ENCODE assay signal across 9 cellular contexts in genomic region chr3:67357610-67358458, GRCh38.
DNase-seq lines count a peak whose midpoint lies in the region; ATAC-seq, FAIRE-seq and TF ChIP-seq lines count a peak whose summit lies in the region.
"Had no signal": no experiment of that assay in that cellular context is flagged by ENCODE, and none has a peak within 500 bp of the region (broad histone marks: within the 10 kb centered on the region; RNA-seq: fewer than 3 reads in every experiment).

No MANE protein-coding gene starts in this region.

- H4K20me1 ChIP-seq in astrocyte (ENCODE audit: insufficient read depth, low read length): no peaks in the 10 kb centered on the region

- intact Hi-C loops in mucosa of descending colon (cut with DNase I, micrococcal nuclease): no loop called here
- intact Hi-C loops in posterior cingulate gyrus (cut with DNase I): no loop called here

- H3K4me3 ChIP-seq in astrocyte (ENCODE audit: insufficient read depth, low read depth, low read length) (no peak overlapping the region), mucosa of descending colon (no peak overlapping the region)
- H3K4me3 ChIP-seq: SK-N-MC had no signal

- H3K4me2 ChIP-seq in astrocyte (ENCODE audit: low read length): no peak overlapping the region

- ATAC-seq in GM21367 (IDR thresholded peaks at IDR 0.05; ENCODE audit: unreplicated experiment): peak; percentile 66
- peak; percentile 68 for ATAC-seq in mucosa of descending colon

- H3K27ac ChIP-seq in astrocyte (ENCODE audit: low read depth, low read length): no peak overlapping the region
- H3K27ac ChIP-seq: SK-N-MC had no signal

- H3K27me3 Mint-ChIP-seq in astrocyte (ENCODE audit: low read depth, unreplicated experiment): no peaks in the 10 kb centered on the region

- no peak overlapping the region for H3K4me3 Mint-ChIP-seq in astrocyte (ENCODE audit: unreplicated experiment)

- FAIRE-seq in astrocyte (lab: Jason Lieb, UNC): no peak

- DNase-seq in DMS53 (lab: John Stamatoyannopoulos, UW) (peak; percentile 61), Kasumi-1 (lab: John Stamatoyannopoulos, UW) (peak; percentile 21 to 37), astrocyte (ENCODE audit: low read depth) (peak; percentile 12), mucosa of descending colon (peak in 1 of 3 donors; percentile 23), posterior cingulate gyrus (no peak), inferior parietal cortex (ENCODE audit: extremely low spot score) (no peak)
- DNase-seq in activated T-cell treated with anti-CD3 and anti-CD28 coated beads, Interleukin-2, amount 50 U/mL, for 1 hour: no peak

- peak overlapping the region; percentile 43 for H2AFZ ChIP-seq in astrocyte (ENCODE audit: low read depth, low read length)

- no peak overlapping the region for H3K9ac ChIP-seq in astrocyte (ENCODE audit: low read length)

- H3K36me3 Mint-ChIP-seq in astrocyte (ENCODE audit: low read depth, unreplicated experiment): no peaks in the 10 kb centered on the region

- H3K36me3 ChIP-seq in astrocyte (ENCODE audit: insufficient read depth, low read length): no peaks in the 10 kb centered on the region
- H3K36me3 ChIP-seq in mucosa of descending colon (ENCODE audit: low read depth): no peaks in the 10 kb centered on the region

- no peaks in the 10 kb centered on the region for H3K9me3 Mint-ChIP-seq in astrocyte (ENCODE audit: unreplicated experiment)

- TF ChIP-seq CTCF in astrocyte (IDR thresholded peaks at IDR 0.05; ENCODE audit: insufficient read depth, low read depth, low read length) (peak; percentile 35), mucosa of descending colon (IDR thresholded peaks at IDR 0.05) (peak; percentile 5)

- no peaks in the 10 kb centered on the region for H3K9me3 ChIP-seq in astrocyte (ENCODE audit: insufficient read depth, low read depth, low read length)
- H3K9me3 ChIP-seq in mucosa of descending colon: no peaks in the 10 kb centered on the region

- no peaks in the 10 kb centered on the region for H3K27me3 ChIP-seq in astrocyte (ENCODE audit: insufficient read depth, low read length)

- no peaks in the 10 kb centered on the region for H3K79me2 ChIP-seq in astrocyte (ENCODE audit: insufficient read depth, low read length)

- no peaks in the 10 kb centered on the region for H3K4me1 ChIP-seq in astrocyte (ENCODE audit: insufficient read depth, low read length)
- H3K4me1 ChIP-seq in mucosa of descending colon (ENCODE audit: low read depth): no peaks in the 10 kb centered on the region

- peaks cover 18% of the 10 kb centered on the region for H3K4me1 Mint-ChIP-seq in astrocyte (ENCODE audit: low read depth, unreplicated experiment)

- H3K27ac Mint-ChIP-seq in astrocyte (ENCODE audit: unreplicated experiment): peak overlapping the region; percentile 13

Comparison
In these comparisons a context has a peak if more than half of its experiments do, and no peak if none do; other contexts are left out.
1. DNase-seq: peak in DMS53 (single experiment), Kasumi-1 (2 of 2) and astrocyte (single experiment); none in posterior cingulate gyrus (0 of 10), inferior parietal cortex (single experiment) and activated T-cell treated with anti-CD3 and anti-CD28 coated beads, Interleukin-2, amount 50 U/mL, for 1 hour (single experiment).